3 cellular contexts compared by ENCODE assay signal in genomic region chr19:443005-443404, GRCh38.
TF ChIP-seq lines count a peak whose summit lies in the region.

No MANE protein-coding gene starts in this region.

TF ChIP-seq in HepG2, 621 proteins besides CTCF, POLR2A, EP300 and RAD21:
- no peak for TF ChIP-seq HDAC2 (CRISPR knock-in tag; IDR thresholded peaks at IDR 0.05)
- TF ChIP-seq ZSCAN29 (CRISPR knock-in tag; conservative IDR thresholded peaks at IDR 0.05) = no peak
- 0 out of 2 replicates have a peak, but pooled peaks have one; percentile 4 for TF ChIP-seq ZNF710 (CRISPR knock-in tag; IDR thresholded peaks at IDR 0.05; ENCODE audit: borderline replicate concordance)
- no peak for TF ChIP-seq BORCS8-MEF2B (CRISPR knock-in tag; IDR thresholded peaks at IDR 0.05)
- TF ChIP-seq KDM3A (CRISPR knock-in tag; IDR thresholded peaks at IDR 0.05; ENCODE audit: low read depth) = no peak
- TF ChIP-seq ETV5 (CRISPR knock-in tag; IDR thresholded peaks at IDR 0.05; ENCODE audit: borderline replicate concordance) = no peak
- TF ChIP-seq POGZ (CRISPR knock-in tag; IDR thresholded peaks at IDR 0.05) = no peak

TF ChIP-seq in HEK293, 187 proteins besides CTCF, POLR2A, EP300 and RAD21:
- TF ChIP-seq KLF1 (tag by site-specific recombination; IDR thresholded peaks at IDR 0.05) (peak; percentile 33; the same call in 1 of the 2 replicates), ZNF140 (tag by site-specific recombination; IDR thresholded peaks at IDR 0.05) (no peak), EGR2 (tag by site-specific recombination; IDR thresholded peaks at IDR 0.05; ENCODE audit: low read depth) (peak; percentile 75), ZFHX2 (tag by site-specific recombination; conservative IDR thresholded peaks at IDR 0.05) (peak; percentile 74), PBX3 (CRISPR knock-in tag; IDR thresholded peaks at IDR 0.05) (no peak), ZNF366 (tag by site-specific recombination; conservative IDR thresholded peaks at IDR 0.05) (peak; percentile 88)
TF ChIP-seq in HEK293: peak in this region for 4.

TF ChIP-seq in H1, 55 proteins besides CTCF, POLR2A, EP300 and RAD21:
- TF ChIP-seq JUN (IDR thresholded peaks at IDR 0.05; ENCODE audit: low read depth, low read length) (no peak), KDM4A (IDR thresholded peaks at IDR 0.05; ENCODE audit: low read depth, low read length, severe bottlenecking) (no peak), NANOG (IDR thresholded peaks at IDR 0.05; ENCODE audit: insufficient read depth, low read depth, low read length, poor library complexity, severe bottlenecking) (no peak), RFX5 (IDR thresholded peaks at IDR 0.05; ENCODE audit: borderline replicate concordance, low read depth, low read length) (no peak), KDM5A (IDR thresholded peaks at IDR 0.05; ENCODE audit: low read length) (no peak), CHD1 (IDR thresholded peaks at IDR 0.05; ENCODE audit: low read depth, low read length) (no peak), SP2 (IDR thresholded peaks at IDR 0.05; ENCODE audit: low read length) (no peak), POLR2AphosphoS5 (IDR thresholded peaks at IDR 0.05; ENCODE audit: low read depth, low read length) (no peak), SRF (IDR thresholded peaks at IDR 0.05; ENCODE audit: low read depth, low read length) (no peak), CTBP2 (IDR thresholded peaks at IDR 0.05; ENCODE audit: borderline replicate concordance, insufficient read depth, insufficient read length, low read length) (no peak), MAFK (IDR thresholded peaks at IDR 0.05; ENCODE audit: low read depth, low read length) (no peak), RXRA (IDR thresholded peaks at IDR 0.05; ENCODE audit: insufficient read depth, low read depth, low read length) (no peak), HDAC6 (IDR thresholded peaks at IDR 0.05; ENCODE audit: low read depth, low read length) (no peak), CBX8 (IDR thresholded peaks at IDR 0.05; ENCODE audit: borderline replicate concordance, low read depth, low read length) (no peak), GTF2F1 (IDR thresholded peaks at IDR 0.05; ENCODE audit: borderline replicate concordance, low read depth, low read length) (no peak), TCF12 (IDR thresholded peaks at IDR 0.05; ENCODE audit: low read depth, low read length) (no peak), BACH1 (IDR thresholded peaks at IDR 0.05; ENCODE audit: low read length) (no peak), EZH2 (IDR thresholded peaks at IDR 0.05; ENCODE audit: low read depth, low read length, severe bottlenecking) (no peak)
